Comparison of ENCODE assay signal across 22 cellular contexts in genomic region chrX:55220119-55220794, GRCh38. TPM values are rescaled to one million over a fixed set of nuclear protein-coding genes. Genes with fewer than 3 reads are reported as not detected.
A peak's percentile ranks its signal among the peaks of the same experiment; 100 is the strongest.
DNase-seq lines count a peak whose midpoint lies in the region; ATAC-seq and TF ChIP-seq lines count a peak whose summit lies in the region.
"Had no signal": no experiment of that assay in that cellular context is flagged by ENCODE, and none has a peak within 500 bp of the region (broad histone marks: within the 10 kb centered on the region; RNA-seq: fewer than 3 reads in every experiment).

TSS of gene PAGE5 (plus strand) at chrX:55220346. CDS start at chrX:55221383, 1,037 bp downstream.

- no peaks in the 10 kb centered on the region for H3K36me3 ChIP-seq in SK-N-SH (replicated peaks in 1 of 2; ENCODE audit: control insufficient read depth in 1 of 2, insufficient read depth in 2 of 2, low read length in 1 of 2)
- H3K36me3 ChIP-seq: Peyer's patch had no signal

- no peak within 1 kb of the TSS for H2AFZ ChIP-seq in SK-N-SH (ENCODE audit: low read depth)
- H2AFZ ChIP-seq: GM23248 had no signal

- H3K4me3 ChIP-seq in SK-N-SH (ENCODE audit: low read depth in 2 of 2, low read length in 1 of 2): no peak within 1 kb of the TSS
- H3K4me3 ChIP-seq: GM23248, Peyer's patch, SK-N-MC had no signal

- H3K27me3 ChIP-seq in SK-N-SH (ENCODE audit: insufficient read depth): 0 out of 2 replicates have a peak, but pooled peaks cover 4% of the 10 kb centered on the region
- H3K27me3 ChIP-seq: Peyer's patch had no signal

- no peaks in the 10 kb centered on the region for H3K4me1 ChIP-seq in SK-N-SH (ENCODE audit: control insufficient read depth in 1 of 2, insufficient read depth in 2 of 2, low read depth in 1 of 2, low read length in 1 of 2)
- H3K4me1 ChIP-seq: Caco-2, Peyer's patch had no signal

- DNase-seq in SK-N-SH (peak; percentile 4), RPMI8226 (peak; percentile 4), NCI-H2196 (lab: John Stamatoyannopoulos, UW; ENCODE audit: unreplicated experiment) (no peak)
- DNase-seq in stimulated activated CD4-positive, alpha-beta T cell treated with anti-CD3 and anti-CD28 coated beads, Interleukin-4, amount 100 ng/mL, for 1 hour: peak; percentile 2
- no peak for DNase-seq in stimulated activated CD4-positive, alpha-beta T cell treated with anti-CD3 and anti-CD28 coated beads, Interleukin-2, amount 100 ng/mL, for 48 hours
- DNase-seq in effector CD8-positive, alpha-beta T cell (lab: John Stamatoyannopoulos, UW): no peak
- DNase-seq: 8988T, Caco-2, GF-D8, GM23248, NCI-H1417, NCI-H1930, NCI-H446 treated with DMSO at 0.1 percent for 48 hours, NCI-H69, Peyer's patch, Right ventricle myocardium superior had no signal

- no peaks in the 10 kb centered on the region for H3F3A ChIP-seq in SK-N-SH (replicated peaks; ENCODE audit: insufficient read depth)

- H3K9me2 ChIP-seq in SK-N-SH: no peaks in the 10 kb centered on the region

- no peak for TF ChIP-seq EP300 in SK-N-SH (IDR thresholded peaks at IDR 0.05; ENCODE audit: borderline replicate concordance in 1 of 2, low read depth in 1 of 2, low read length in 1 of 2)

- no peaks in the 10 kb centered on the region for H3K79me2 ChIP-seq in SK-N-SH (ENCODE audit: insufficient read depth)

- TF ChIP-seq RAD21 in SK-N-SH (IDR thresholded peaks at IDR 0.05; ENCODE audit: low read length): no peak

- H4K20me1 ChIP-seq in SK-N-SH (ENCODE audit: insufficient read depth): no peaks in the 10 kb centered on the region

- WGBS in SK-N-SH (ENCODE audit: low lambda C conversion rate): 33% methylated on average over 30 of the region's 30 CpGs

- H3K9ac ChIP-seq in SK-N-SH: no peak within 1 kb of the TSS
- H3K9ac ChIP-seq: GM23248, KMS-11 had no signal

- H3K9me3 ChIP-seq in SK-N-SH: no peaks in the 10 kb centered on the region
- H3K9me3 ChIP-seq: Caco-2, Peyer's patch had no signal

- no peak for TF ChIP-seq CTCF in SK-N-SH (IDR thresholded peaks at IDR 0.05)

- no peak within 1 kb of the TSS for H3K27ac ChIP-seq in SK-N-SH (ENCODE audit: low read depth in 2 of 2, low read length in 1 of 2)
- H3K27ac ChIP-seq: GM23248, KMS-11, Peyer's patch, SK-N-MC had no signal

- CTCF ChIA-PET in SK-N-SH (lab: Yijun Ruan, JAX): no interaction called here

- no peak for ATAC-seq in SK-N-SH treated with all-trans-retinoic acid at 6 μM for 48 hours
- no peak for ATAC-seq in HG02798 (IDR thresholded peaks at IDR 0.05; ENCODE audit: poor library complexity, unreplicated experiment)
- ATAC-seq: HCT116 had no signal

- no peak within 1 kb of the TSS for H3K4me2 ChIP-seq in SK-N-SH
- H3K4me2 ChIP-seq: KMS-11 had no signal

- POLR2A ChIA-PET in SK-N-SH (lab: Yijun Ruan, JAX): no interaction called here

TF ChIP-seq in SK-N-SH, 30 proteins besides CTCF, POLR2A, EP300 and RAD21:
- TF ChIP-seq RCOR1 (IDR thresholded peaks at IDR 0.05; ENCODE audit: low read length): no peak
- no peak for TF ChIP-seq REST (IDR thresholded peaks at IDR 0.05; ENCODE audit: low read depth, low read length)
- TF ChIP-seq, protein P1, sequence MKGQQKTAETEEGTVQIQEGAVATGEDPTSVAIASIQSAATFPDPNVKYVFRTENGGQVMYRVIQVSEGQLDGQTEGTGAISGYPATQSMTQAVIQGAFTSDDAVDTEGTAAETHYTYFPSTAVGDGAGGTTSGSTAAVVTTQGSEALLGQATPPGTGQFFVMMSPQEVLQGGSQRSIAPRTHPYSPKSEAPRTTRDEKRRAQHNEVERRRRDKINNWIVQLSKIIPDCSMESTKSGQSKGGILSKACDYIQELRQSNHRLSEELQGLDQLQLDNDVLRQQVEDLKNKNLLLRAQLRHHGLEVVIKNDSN (IDR thresholded peaks at IDR 0.05; ENCODE audit: borderline replicate concordance, low read depth): peak; percentile 48; the same call in 1 of the 2 replicates

TF ChIP-seq in SK-N-SH treated with all-trans-retinoic acid at 6 μM for 48 hours, 23 proteins besides CTCF, POLR2A, EP300 and RAD21:
- no peak for TF ChIP-seq BACH2 (CRISPR knock-in tag; IDR thresholded peaks at IDR 0.05; ENCODE audit: borderline replicate concordance)
- no peak for TF ChIP-seq GLIS3 (CRISPR knock-in tag; IDR thresholded peaks at IDR 0.05)
- TF ChIP-seq ISL1 (CRISPR knock-in tag; IDR thresholded peaks at IDR 0.05): no peak
- TF ChIP-seq ZFP30 (CRISPR knock-in tag; IDR thresholded peaks at IDR 0.05): no peak
- TF ChIP-seq ZFP3 (CRISPR knock-in tag; IDR thresholded peaks at IDR 0.05): no peak
- TF ChIP-seq RARB (CRISPR knock-in tag; IDR thresholded peaks at IDR 0.05): no peak
- no peak for TF ChIP-seq ZC3H10 (CRISPR knock-in tag; IDR thresholded peaks at IDR 0.05)
- TF ChIP-seq, protein P2, sequence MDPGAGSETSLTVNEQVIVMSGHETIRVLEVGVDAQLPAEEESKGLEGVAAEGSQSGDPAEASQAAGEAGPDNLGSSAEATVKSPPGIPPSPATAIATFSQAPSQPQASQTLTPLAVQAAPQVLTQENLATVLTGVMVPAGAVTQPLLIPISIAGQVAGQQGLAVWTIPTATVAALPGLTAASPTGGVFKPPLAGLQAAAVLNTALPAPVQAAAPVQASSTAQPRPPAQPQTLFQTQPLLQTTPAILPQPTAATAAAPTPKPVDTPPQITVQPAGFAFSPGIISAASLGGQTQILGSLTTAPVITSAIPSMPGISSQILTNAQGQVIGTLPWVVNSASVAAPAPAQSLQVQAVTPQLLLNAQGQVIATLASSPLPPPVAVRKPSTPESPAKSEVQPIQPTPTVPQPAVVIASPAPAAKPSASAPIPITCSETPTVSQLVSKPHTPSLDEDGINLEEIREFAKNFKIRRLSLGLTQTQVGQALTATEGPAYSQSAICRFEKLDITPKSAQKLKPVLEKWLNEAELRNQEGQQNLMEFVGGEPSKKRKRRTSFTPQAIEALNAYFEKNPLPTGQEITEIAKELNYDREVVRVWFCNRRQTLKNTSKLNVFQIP (CRISPR knock-in tag; IDR thresholded peaks at IDR 0.05; ENCODE audit: borderline replicate concordance, low read depth): no peak
- TF ChIP-seq ZNF70 (CRISPR knock-in tag; IDR thresholded peaks at IDR 0.05): no peak
- no peak for TF ChIP-seq PPARA (CRISPR knock-in tag; IDR thresholded peaks at IDR 0.05; ENCODE audit: borderline replicate concordance)
- TF ChIP-seq ZNF8 (CRISPR knock-in tag; IDR thresholded peaks at IDR 0.05): no peak
- TF ChIP-seq, protein P3, sequence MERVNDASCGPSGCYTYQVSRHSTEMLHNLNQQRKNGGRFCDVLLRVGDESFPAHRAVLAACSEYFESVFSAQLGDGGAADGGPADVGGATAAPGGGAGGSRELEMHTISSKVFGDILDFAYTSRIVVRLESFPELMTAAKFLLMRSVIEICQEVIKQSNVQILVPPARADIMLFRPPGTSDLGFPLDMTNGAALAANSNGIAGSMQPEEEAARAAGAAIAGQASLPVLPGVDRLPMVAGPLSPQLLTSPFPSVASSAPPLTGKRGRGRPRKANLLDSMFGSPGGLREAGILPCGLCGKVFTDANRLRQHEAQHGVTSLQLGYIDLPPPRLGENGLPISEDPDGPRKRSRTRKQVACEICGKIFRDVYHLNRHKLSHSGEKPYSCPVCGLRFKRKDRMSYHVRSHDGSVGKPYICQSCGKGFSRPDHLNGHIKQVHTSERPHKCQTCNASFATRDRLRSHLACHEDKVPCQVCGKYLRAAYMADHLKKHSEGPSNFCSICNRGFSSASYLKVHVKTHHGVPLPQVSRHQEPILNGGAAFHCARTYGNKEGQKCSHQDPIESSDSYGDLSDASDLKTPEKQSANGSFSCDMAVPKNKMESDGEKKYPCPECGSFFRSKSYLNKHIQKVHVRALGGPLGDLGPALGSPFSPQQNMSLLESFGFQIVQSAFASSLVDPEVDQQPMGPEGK (CRISPR knock-in tag; IDR thresholded peaks at IDR 0.05; ENCODE audit: borderline replicate concordance): no peak
- TF ChIP-seq CSDC2 (CRISPR knock-in tag; IDR thresholded peaks at IDR 0.05): no peak
- TF ChIP-seq, protein P4, sequence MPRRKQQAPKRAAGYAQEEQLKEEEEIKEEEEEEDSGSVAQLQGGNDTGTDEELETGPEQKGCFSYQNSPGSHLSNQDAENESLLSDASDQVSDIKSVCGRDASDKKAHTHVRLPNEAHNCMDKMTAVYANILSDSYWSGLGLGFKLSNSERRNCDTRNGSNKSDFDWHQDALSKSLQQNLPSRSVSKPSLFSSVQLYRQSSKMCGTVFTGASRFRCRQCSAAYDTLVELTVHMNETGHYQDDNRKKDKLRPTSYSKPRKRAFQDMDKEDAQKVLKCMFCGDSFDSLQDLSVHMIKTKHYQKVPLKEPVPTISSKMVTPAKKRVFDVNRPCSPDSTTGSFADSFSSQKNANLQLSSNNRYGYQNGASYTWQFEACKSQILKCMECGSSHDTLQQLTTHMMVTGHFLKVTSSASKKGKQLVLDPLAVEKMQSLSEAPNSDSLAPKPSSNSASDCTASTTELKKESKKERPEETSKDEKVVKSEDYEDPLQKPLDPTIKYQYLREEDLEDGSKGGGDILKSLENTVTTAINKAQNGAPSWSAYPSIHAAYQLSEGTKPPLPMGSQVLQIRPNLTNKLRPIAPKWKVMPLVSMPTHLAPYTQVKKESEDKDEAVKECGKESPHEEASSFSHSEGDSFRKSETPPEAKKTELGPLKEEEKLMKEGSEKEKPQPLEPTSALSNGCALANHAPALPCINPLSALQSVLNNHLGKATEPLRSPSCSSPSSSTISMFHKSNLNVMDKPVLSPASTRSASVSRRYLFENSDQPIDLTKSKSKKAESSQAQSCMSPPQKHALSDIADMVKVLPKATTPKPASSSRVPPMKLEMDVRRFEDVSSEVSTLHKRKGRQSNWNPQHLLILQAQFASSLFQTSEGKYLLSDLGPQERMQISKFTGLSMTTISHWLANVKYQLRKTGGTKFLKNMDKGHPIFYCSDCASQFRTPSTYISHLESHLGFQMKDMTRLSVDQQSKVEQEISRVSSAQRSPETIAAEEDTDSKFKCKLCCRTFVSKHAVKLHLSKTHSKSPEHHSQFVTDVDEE (CRISPR knock-in tag; IDR thresholded peaks at IDR 0.05): no peak
- TF ChIP-seq ZNF565 (CRISPR knock-in tag; conservative IDR thresholded peaks at IDR 0.05; ENCODE audit: low read depth): no peak
- TF ChIP-seq TCF4 (CRISPR knock-in tag; IDR thresholded peaks at IDR 0.05; ENCODE audit: borderline replicate concordance): no peak
- no peak for TF ChIP-seq TOX (CRISPR knock-in tag; IDR thresholded peaks at IDR 0.05; ENCODE audit: borderline replicate concordance)

RNA-seq across cellular contexts. Expression of gene PAGE5, which starts in this region (rescaled TPM):
- polyA plus RNA-seq in SK-N-SH (2012; rRNA removed): 5.1 and 7.1 TPM in 2 replicates
- 7.8 and 8.2 TPM in 2 replicates for polyA plus RNA-seq in SK-N-SH (2012; cell fraction: cytosol; rRNA removed)
- polyA plus RNA-seq in SK-N-SH (2012; cell fraction: nucleus; rRNA removed): 1.5 TPM in 2 replicates
- polyA plus RNA-seq: AG04450, GM23248 had no signal

Comparison
In these comparisons a context has a peak if more than half of its experiments do, and no peak if none do; other contexts are left out.
1. DNase-seq: peak in SK-N-SH (single experiment), stimulated activated CD4-positive, alpha-beta T cell treated with anti-CD3 and anti-CD28 coated beads, Interleukin-4, amount 100 ng/mL, for 1 hour (single experiment) and RPMI8226 (single experiment); none in stimulated activated CD4-positive, alpha-beta T cell treated with anti-CD3 and anti-CD28 coated beads, Interleukin-2, amount 100 ng/mL, for 48 hours (0 of 2), NCI-H2196 (single experiment) and effector CD8-positive, alpha-beta T cell (single experiment).